1 cellular context compared by ENCODE assay signal in genomic region chr9:71968541-71969090, GRCh38.
TF ChIP-seq lines count a peak whose summit lies in the region.

No MANE protein-coding gene starts in this region.

TF ChIP-seq in H1, 55 proteins besides CTCF, POLR2A, EP300 and RAD21:
- TF ChIP-seq TBP (IDR thresholded peaks at IDR 0.05; ENCODE audit: low read depth, low read length) (no peak), SUZ12 (IDR thresholded peaks at IDR 0.05; ENCODE audit: low read length) (no peak), SIRT6 (IDR thresholded peaks at IDR 0.05; ENCODE audit: low read length) (no peak), YY1 (IDR thresholded peaks at IDR 0.05; ENCODE audit: low read depth, low read length) (no peak), USF2 (IDR thresholded peaks at IDR 0.05; ENCODE audit: low read length) (no peak), CHD2 (IDR thresholded peaks at IDR 0.05; ENCODE audit: low read length) (no peak), SP1 (IDR thresholded peaks at IDR 0.05; ENCODE audit: low read depth, low read length) (no peak), FOSL1 (IDR thresholded peaks at IDR 0.05; ENCODE audit: insufficient read depth, low read depth, low read length) (no peak), CBX8 (IDR thresholded peaks at IDR 0.05; ENCODE audit: borderline replicate concordance, low read depth, low read length) (no peak), SAP30 (IDR thresholded peaks at IDR 0.05; ENCODE audit: insufficient read depth, insufficient replicate concordance, low read length) (no peak)
